In genomic region chrX:101091817-101092216, GRCh38 we compare ENCODE assay signal across 29 cellular contexts. TPM values are rescaled to one million over a fixed set of nuclear protein-coding genes. Genes with fewer than 3 reads are reported as not detected.
"Had no signal": no experiment of that assay in that cellular context is flagged by ENCODE, and none has a peak within 500 bp of the region (broad histone marks: within the 10 kb centered on the region; RNA-seq: fewer than 3 reads in every experiment).

No MANE protein-coding gene starts in this region.

- H3K9me3 ChIP-seq: heart left ventricle had no signal

- H3K27me3 Mint-ChIP-seq: activated CD4-positive, alpha-beta T cell treated with anti-CD3 and anti-CD28 coated beads for 36 hours; activated CD4-positive, alpha-beta T cell treated with anti-CD3 and anti-CD28 coated beads, Interleukin-2, amount 10 ng/mL, durations not matched to agents 7 days and 5 days; activated naive CD8-positive, alpha-beta T cell; central memory CD8-positive, alpha-beta T cell; dendritic cell treated with granulocyte-macrophage colony-stimulating factor and Interleukin-4, amounts not matched to agents 40 ng/mL and 50 ng/mL, for 4 days had no signal

- H3K36me3 ChIP-seq: brain microvascular endothelial cell, heart left ventricle had no signal

- DNase-seq: activated CD4-positive, alpha-beta memory T cell treated with anti-CD3 and anti-CD28 coated beads, Interleukin-2, amount 10 ng/mL, durations not matched to agents 7 days and 5 days; activated CD4-positive, alpha-beta T cell treated with anti-CD3 and anti-CD28 coated beads for 36 hours; activated CD4-positive, alpha-beta T cell treated with anti-CD3 and anti-CD28 coated beads, Interleukin-2, amount 10 ng/mL, durations not matched to agents 7 days and 5 days; activated CD4-positive, alpha-beta T cell treated with anti-CD3 and anti-CD28 coated beads, Interleukin-2, amount 50 U/mL, for 4 hours; activated CD4-positive, CD25-positive, alpha-beta regulatory T cell; activated CD4-positive, CD25-positive, alpha-beta regulatory T cell treated with anti-CD3 and anti-CD28 coated beads, Interleukin-2, amount 50 U/mL, for 72 hours; activated CD8-positive, alpha-beta memory T cell treated with anti-CD3 and anti-CD28 coated beads, Interleukin-2, amount 50 U/mL, for 48 hours; activated effector memory CD4-positive, alpha-beta T cell treated with Interleukin-2 at 50 U/mL for 16 hours; activated gamma-delta T cell treated with Interleukin-2 at 50 U/mL for 16 hours; activated naive CD4-positive, alpha-beta T cell treated with anti-CD3 and anti-CD28 coated beads, Interleukin-2, amount 50 U/mL, for 16 hours; activated naive CD4-positive, alpha-beta T cell treated with Interleukin-2 at 50 U/mL for 16 hours; activated T-cell treated with anti-CD3 and anti-CD28 coated beads for 4 hours; activated T-cell treated with anti-CD3 and anti-CD28 coated beads, Interleukin-2, amount 50 U/mL, for 24 hours; activated T-cell treated with anti-CD3 and anti-CD28 coated beads, Interleukin-2, amount 50 U/mL, for 72 hours; amniotic stem cell; anterior cingulate cortex; brain microvascular endothelial cell; dorsolateral prefrontal cortex; effector memory CD4-positive, alpha-beta T cell; endodermal cell; foreskin fibroblast; heart left ventricle; T-helper 2 cell had no signal

- ATAC-seq: activated CD4-positive, alpha-beta T cell treated with anti-CD3 and anti-CD28 coated beads for 36 hours; activated T-cell treated with anti-CD3 and anti-CD28 coated beads, Interleukin-2, amount 50 U/mL, for 72 hours; esophagus mucosa; heart left ventricle had no signal

- H3K4me3 Mint-ChIP-seq: activated CD4-positive, alpha-beta memory T cell treated with anti-CD3 and anti-CD28 coated beads, Interleukin-2, amount 10 ng/mL, durations not matched to agents 7 days and 5 days; activated CD4-positive, alpha-beta T cell treated with anti-CD3 and anti-CD28 coated beads for 36 hours; activated CD4-positive, alpha-beta T cell treated with anti-CD3 and anti-CD28 coated beads, Interleukin-2, amount 10 ng/mL, durations not matched to agents 7 days and 5 days; activated naive CD8-positive, alpha-beta T cell; activated T-cell treated with anti-CD3 and anti-CD28 coated beads, Interleukin-2, amount 50 U/mL, for 24 hours; activated T-cell treated with anti-CD3 and anti-CD28 coated beads, Interleukin-2, amount 50 U/mL, for 72 hours; central memory CD8-positive, alpha-beta T cell; dendritic cell treated with granulocyte-macrophage colony-stimulating factor and Interleukin-4, amounts not matched to agents 40 ng/mL and 50 ng/mL, for 4 days; endodermal cell had no signal

- H3K4me1 Mint-ChIP-seq: central memory CD8-positive, alpha-beta T cell; endodermal cell had no signal

- H3K36me3 Mint-ChIP-seq: activated naive CD8-positive, alpha-beta T cell had no signal

- H3K27me3 ChIP-seq: brain microvascular endothelial cell, heart left ventricle had no signal

- H3K4me1 ChIP-seq: heart left ventricle had no signal

- H3K9me3 Mint-ChIP-seq: activated CD4-positive, alpha-beta memory T cell treated with anti-CD3 and anti-CD28 coated beads, Interleukin-2, amount 10 ng/mL, durations not matched to agents 7 days and 5 days; activated CD4-positive, alpha-beta T cell treated with anti-CD3 and anti-CD28 coated beads, Interleukin-2, amount 10 ng/mL, durations not matched to agents 7 days and 5 days; activated T-cell treated with anti-CD3 and anti-CD28 coated beads, Interleukin-2, amount 50 U/mL, for 24 hours; activated T-cell treated with anti-CD3 and anti-CD28 coated beads, Interleukin-2, amount 50 U/mL, for 72 hours; central memory CD8-positive, alpha-beta T cell; dendritic cell treated with granulocyte-macrophage colony-stimulating factor and Interleukin-4, amounts not matched to agents 40 ng/mL and 50 ng/mL, for 4 days had no signal

- H3K4me3 ChIP-seq: coronary artery, dorsolateral prefrontal cortex, heart left ventricle had no signal

- H3K27ac Mint-ChIP-seq: activated CD4-positive, alpha-beta memory T cell treated with anti-CD3 and anti-CD28 coated beads, Interleukin-2, amount 10 ng/mL, durations not matched to agents 7 days and 5 days; activated CD4-positive, alpha-beta T cell treated with anti-CD3 and anti-CD28 coated beads for 36 hours; activated CD4-positive, alpha-beta T cell treated with anti-CD3 and anti-CD28 coated beads, Interleukin-2, amount 10 ng/mL, durations not matched to agents 7 days and 5 days; activated naive CD8-positive, alpha-beta T cell; activated T-cell treated with anti-CD3 and anti-CD28 coated beads, Interleukin-2, amount 50 U/mL, for 24 hours; activated T-cell treated with anti-CD3 and anti-CD28 coated beads, Interleukin-2, amount 50 U/mL, for 72 hours; dendritic cell treated with granulocyte-macrophage colony-stimulating factor and Interleukin-4, amounts not matched to agents 40 ng/mL and 50 ng/mL, for 4 days; endodermal cell had no signal

RNA-seq across cellular contexts. Expression of gene TMEM35A, which starts 13.1 kb away (rescaled TPM):
- total RNA-seq: activated CD4-positive, alpha-beta memory T cell treated with anti-CD3 and anti-CD28 coated beads, Interleukin-2, amount 10 ng/mL, durations not matched to agents 7 days and 5 days; activated CD4-positive, alpha-beta T cell treated with anti-CD3 and anti-CD28 coated beads for 36 hours; activated CD4-positive, alpha-beta T cell treated with anti-CD3 and anti-CD28 coated beads, Interleukin-2, amount 10 ng/mL, durations not matched to agents 7 days and 5 days; bronchial epithelial cell had no signal
